2 cellular contexts compared by ENCODE assay signal in genomic region chr16:1437606-1438005, GRCh38.
TF ChIP-seq lines count a peak whose summit lies in the region.

No MANE protein-coding gene starts in this region.

TF ChIP-seq in GM23338, 12 proteins besides CTCF, POLR2A, EP300 and RAD21 (continued from another document):
- no peak for TF ChIP-seq POLR2AphosphoS5 (IDR thresholded peaks at IDR 0.05; ENCODE audit: low read depth)

TF ChIP-seq in SK-N-SH treated with all-trans-retinoic acid at 6 μM for 48 hours, 23 proteins besides CTCF, POLR2A, EP300 and RAD21 (continued from another document):
- no peak for TF ChIP-seq POU6F1 (CRISPR knock-in tag; IDR thresholded peaks at IDR 0.05; ENCODE audit: borderline replicate concordance, low read depth)
- TF ChIP-seq TOX (CRISPR knock-in tag; IDR thresholded peaks at IDR 0.05; ENCODE audit: borderline replicate concordance), result no peak
- TF ChIP-seq GLIS3 (CRISPR knock-in tag; IDR thresholded peaks at IDR 0.05), result no peak
- TF ChIP-seq ZC3H10 (CRISPR knock-in tag; IDR thresholded peaks at IDR 0.05), result no peak
- no peak for TF ChIP-seq ZNF8 (CRISPR knock-in tag; IDR thresholded peaks at IDR 0.05)
- no peak for TF ChIP-seq ARNTL (CRISPR knock-in tag; IDR thresholded peaks at IDR 0.05; ENCODE audit: borderline replicate concordance, low read depth)
- no peak for TF ChIP-seq ISL1 (CRISPR knock-in tag; IDR thresholded peaks at IDR 0.05)
- TF ChIP-seq ZNF565 (CRISPR knock-in tag; conservative IDR thresholded peaks at IDR 0.05; ENCODE audit: low read depth), result no peak
- no peak for TF ChIP-seq CSRNP3 (CRISPR knock-in tag; IDR thresholded peaks at IDR 0.05)
- TF ChIP-seq ZFP30 (CRISPR knock-in tag; IDR thresholded peaks at IDR 0.05), result no peak
